ENCODE assay signal across 16 cellular contexts in genomic region chr12:56260921-56261320, GRCh38. TPM values are rescaled to one million over a fixed set of nuclear protein-coding genes. Genes with fewer than 3 reads are reported as not detected.
"Had no signal": no experiment of that assay in that cellular context is flagged by ENCODE, and none has a peak within 500 bp of the region (broad histone marks: within the 10 kb centered on the region; RNA-seq: fewer than 3 reads in every experiment).

No MANE protein-coding gene starts in this region.

- H3K4me3 ChIP-seq: lower lobe of right lung, ovary, thyroid gland, uterus had no signal

- H3K36me3 ChIP-seq: ovary, uterus had no signal

- ATAC-seq: activated CD8-positive, alpha-beta memory T cell treated with anti-CD3 and anti-CD28 coated beads, Interleukin-2, amount 10 ng/mL, durations not matched to agents 7 days and 5 days; activated T-cell treated with anti-CD3 and anti-CD28 coated beads, Interleukin-2, amount 50 U/mL, for 4 hours; left cardiac atrium; lower lobe of right lung; naive thymus-derived CD8-positive, alpha-beta T cell had no signal

- H3K9me3 ChIP-seq: lower lobe of right lung, ovary, thyroid gland, uterus had no signal

- H3K4me3 Mint-ChIP-seq: activated CD8-positive, alpha-beta memory T cell treated with anti-CD3 and anti-CD28 coated beads, Interleukin-2, amount 10 ng/mL, durations not matched to agents 7 days and 5 days; activated naive CD8-positive, alpha-beta T cell treated with anti-CD3 and anti-CD28 coated beads, Interleukin-2, amount 10 ng/mL, durations not matched to agents 7 days and 5 days had no signal

- H3K27me3 Mint-ChIP-seq: activated naive CD8-positive, alpha-beta T cell treated with anti-CD3 and anti-CD28 coated beads, Interleukin-2, amount 10 ng/mL, durations not matched to agents 7 days and 5 days; naive thymus-derived CD8-positive, alpha-beta T cell had no signal

- DNase-seq: activated CD4-positive, alpha-beta T cell treated with anti-CD3 and anti-CD28 coated beads, Interleukin-2, amount 50 U/mL, for 4 hours; activated CD4-positive, CD25-positive, alpha-beta regulatory T cell treated with anti-CD3 and anti-CD28 coated beads, Interleukin-2, amount 50 U/mL, for 72 hours; activated CD8-positive, alpha-beta memory T cell treated with anti-CD3 and anti-CD28 coated beads, Interleukin-2, amount 10 ng/mL, durations not matched to agents 7 days and 5 days; activated gamma-delta T cell treated with Interleukin-2 at 50 U/mL for 16 hours; activated naive CD8-positive, alpha-beta T cell treated with anti-CD3 and anti-CD28 coated beads, Interleukin-2, amount 10 ng/mL, durations not matched to agents 7 days and 5 days; activated T-cell treated with anti-CD3 and anti-CD28 coated beads, Interleukin-2, amount 50 U/mL, for 4 hours; hippocampal formation; left cardiac atrium; lower lobe of right lung; naive thymus-derived CD8-positive, alpha-beta T cell; ovary; small intestine; thyroid gland; uterus had no signal

- H3K27ac ChIP-seq: lower lobe of right lung, ovary, thyroid gland, uterus had no signal

- H3K27me3 ChIP-seq: ovary, thyroid gland, uterus had no signal

- H3K9me3 Mint-ChIP-seq: activated naive CD8-positive, alpha-beta T cell treated with anti-CD3 and anti-CD28 coated beads, Interleukin-2, amount 10 ng/mL, durations not matched to agents 7 days and 5 days; activated T-cell treated with anti-CD3 and anti-CD28 coated beads, Interleukin-2, amount 50 U/mL, for 4 hours; naive thymus-derived CD8-positive, alpha-beta T cell had no signal

- H3K27ac Mint-ChIP-seq: activated CD8-positive, alpha-beta memory T cell treated with anti-CD3 and anti-CD28 coated beads, Interleukin-2, amount 10 ng/mL, durations not matched to agents 7 days and 5 days; activated naive CD8-positive, alpha-beta T cell treated with anti-CD3 and anti-CD28 coated beads, Interleukin-2, amount 10 ng/mL, durations not matched to agents 7 days and 5 days had no signal

RNA-seq across cellular contexts. Expression of gene SLC39A5, which starts 31.1 kb away (rescaled TPM):
- total RNA-seq: aorta; fibroblast of lung; left cardiac atrium; lower lobe of right lung; naive thymus-derived CD8-positive, alpha-beta T cell; thyroid gland had no signal
- polyA plus RNA-seq: fibroblast of lung; naive thymus-derived CD8-positive, alpha-beta T cell had no signal
